8 cellular contexts compared by ENCODE assay signal in genomic region chr17:67472606-67473005, GRCh38.
DNase-seq lines count a peak whose midpoint lies in the region; ATAC-seq and TF ChIP-seq lines count a peak whose summit lies in the region.
"Not testable (repeated sequence)": the region's sequence is repeated elsewhere in the genome, so short reads cannot be mapped to it uniquely, and the experiment has no call there.

No MANE protein-coding gene starts in this region.

- not testable (repeated sequence) for TF ChIP-seq POLR2A in heart left ventricle (IDR thresholded peaks at IDR 0.05)

- H3K4me3 ChIP-seq in cardiac fibroblast (replicated peaks in 1 of 2; ENCODE audit: low read depth in 2 of 2, low read length in 2 of 2); heart left ventricle: not testable (repeated sequence)

- not testable (repeated sequence) for H3K27me3 Mint-ChIP-seq in natural killer cell (ENCODE audit: low read depth in 2 of 2)

- WGBS in heart left ventricle, 4 donors: 60 to 74% (median 69%) methylated on average over 4 of the region's 4 CpGs

- H3K9me3 ChIP-seq in heart left ventricle: not testable (repeated sequence)

- TF ChIP-seq CTCF in cardiac fibroblast (IDR thresholded peaks at IDR 0.05; ENCODE audit: low read depth, low read length); heart left ventricle (IDR thresholded peaks at IDR 0.05); natural killer cell (IDR thresholded peaks at IDR 0.05): not testable (repeated sequence)

- H3K27me3 ChIP-seq in heart left ventricle: not testable (repeated sequence)

- peak; percentile 15; the same call in 1 of the 3 replicates for ATAC-seq in SK-N-SH treated with all-trans-retinoic acid at 6 μM for 48 hours
- ATAC-seq in heart left ventricle: peak in 3 of 4 donors; percentile 24 to 41 (median 41)
- ATAC-seq in natural killer cell: peak in 2 of 3 donors; percentile 48 to 67

- not testable (repeated sequence) for H3K36me3 ChIP-seq in heart left ventricle

- H3K4me1 Mint-ChIP-seq in natural killer cell: peaks cover 57 to 62% of the 10 kb centered on the region in 2 donors

- intact Hi-C loops in heart left ventricle (cut with DNase I): loop anchor here in 6 of 10 donors (2.0 to 10.0 kb wide), 7 partner anchors 35 to 212 kb away; no protein-coding TSS in a partner anchor
- intact Hi-C loops in natural killer cell (cut with micrococcal nuclease): not testable (repeated sequence)

- H3K9me3 Mint-ChIP-seq in natural killer cell: not testable (repeated sequence)

- peak overlapping the region in 11 of 12 donors; percentile 27 to 87 (median 76) for H3K27ac ChIP-seq in heart left ventricle

- H3K27ac Mint-ChIP-seq in natural killer cell: peak overlapping the region in 1 of 2 donors; percentile 44

- not testable (repeated sequence) for H3K4me3 Mint-ChIP-seq in natural killer cell

- H3K4me1 ChIP-seq in heart left ventricle: peaks cover 0 to 53% (median 25%) of the 10 kb centered on the region in 12 donors

- DNase-seq in A172 (ENCODE audit: low spot score) (peak; percentile 22), DMS 273 (lab: John Stamatoyannopoulos, UW; ENCODE audit: unreplicated experiment) (peak; percentile 27), MV-4-11 (lab: John Stamatoyannopoulos, UW) (peak; percentile 24), cardiac fibroblast (ENCODE audit: low read depth in 2 of 2) (peak; percentile 45 to 70), fibroblast of gingiva (ENCODE audit: low read depth) (peak; percentile 70)
- DNase-seq in heart left ventricle, natural killer cell: not testable (repeated sequence)

- H3K36me3 Mint-ChIP-seq in natural killer cell: not testable (repeated sequence)
